Comparison of ENCODE assay signal across 16 cellular contexts in the genomic region with DNA sequence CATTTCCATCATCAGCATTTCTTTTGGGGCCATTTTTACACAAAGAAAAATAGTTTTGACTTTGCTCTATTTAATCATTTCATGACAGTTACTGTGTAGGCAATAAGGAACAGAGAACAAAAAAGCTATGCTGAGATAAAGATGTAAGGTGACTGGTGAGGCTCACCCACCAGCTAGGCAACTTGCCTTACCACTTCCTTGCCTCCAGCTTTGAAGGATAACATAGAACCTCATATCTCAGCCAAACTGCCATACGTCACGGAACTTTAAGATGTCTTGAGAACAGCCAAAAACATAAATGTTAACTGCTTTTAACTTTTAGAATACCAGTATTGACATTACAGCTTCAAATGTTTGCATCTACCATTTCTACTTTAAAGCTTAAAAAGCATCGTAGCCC. TPM values are rescaled to one million over a fixed set of nuclear protein-coding genes. Genes with fewer than 3 reads are reported as not detected.
A peak's percentile ranks its signal among the peaks of the same experiment; 100 is the strongest.
DNase-seq lines count a peak whose midpoint lies in the region; ATAC-seq and TF ChIP-seq lines count a peak whose summit lies in the region.
"Had no signal": no experiment of that assay in that cellular context is flagged by ENCODE, and none has a peak within 500 bp of the region (broad histone marks: within the 10 kb centered on the region; RNA-seq: fewer than 3 reads in every experiment).

No MANE protein-coding gene starts in this region.

- DNase-seq in activated CD8-positive, alpha-beta memory T cell treated with anti-CD3 and anti-CD28 coated beads, Interleukin-2, amount 10 ng/mL, durations not matched to agents 7 days and 5 days: no peak
- no peak for DNase-seq in activated CD8-positive, alpha-beta memory T cell treated with anti-CD3 and anti-CD28 coated beads for 24 hours
- peak; percentile 66 for DNase-seq in T follicular helper cell (ENCODE audit: low read depth)
- peak; percentile 5 for DNase-seq in activated effector memory CD4-positive, alpha-beta T cell treated with Interleukin-2 at 50 U/mL for 16 hours
- DNase-seq in naive thymus-derived CD8-positive, alpha-beta T cell: peak; percentile 30 to 94 (median 74)
- no peak for DNase-seq in body of pancreas
- DNase-seq in left colon: no peak
- DNase-seq: endodermal cell, foreskin fibroblast, H7, right lobe of liver, thyroid gland had no signal

- no peak overlapping the region for H3K4me3 ChIP-seq in body of pancreas
- H3K4me3 ChIP-seq: right lobe of liver, SJSA1, thyroid gland had no signal

- H3K4me1 Mint-ChIP-seq in activated CD8-positive, alpha-beta memory T cell treated with anti-CD3 and anti-CD28 coated beads, Interleukin-2, amount 10 ng/mL, durations not matched to agents 7 days and 5 days: peaks cover 17% of the 10 kb centered on the region
- peaks cover 38 to 89% (median 82%) of the 10 kb centered on the region in 4 donors for H3K4me1 Mint-ChIP-seq in naive thymus-derived CD8-positive, alpha-beta T cell

- intact Hi-C loops in body of pancreas (cut with DNase I): loop anchor here (10.0 kb wide), 1 partner anchor 125 kb away; no protein-coding TSS in a partner anchor
- intact Hi-C loops in left colon (cut with DNase I, micrococcal nuclease): loop anchor here in 1 of 2 donors (10.0 kb wide), 1 partner anchor 295 kb away; a partner anchor contains a TSS

- CTCF ChIA-PET in activated CD8-positive, alpha-beta memory T cell treated with anti-CD3 and anti-CD28 coated beads, Interleukin-2, amount 10 ng/mL, durations not matched to agents 7 days and 5 days (lab: Charles Lee): interaction anchor here (2.5 kb wide), 1 partner anchor 10 kb away, joined by 13 read pairs; no protein-coding TSS in a partner anchor

- no peaks in the 10 kb centered on the region for H3K9me3 ChIP-seq in body of pancreas
- H3K9me3 ChIP-seq: right lobe of liver, SJSA1, thyroid gland had no signal

- H3K36me3 Mint-ChIP-seq in activated CD8-positive, alpha-beta memory T cell treated with anti-CD3 and anti-CD28 coated beads, Interleukin-2, amount 10 ng/mL, durations not matched to agents 7 days and 5 days: no peaks in the 10 kb centered on the region
- H3K36me3 Mint-ChIP-seq in naive thymus-derived CD8-positive, alpha-beta T cell: peaks cover 0 to 7% (median 6%) of the 10 kb centered on the region in 3 donors

- ATAC-seq in activated CD8-positive, alpha-beta memory T cell treated with anti-CD3 and anti-CD28 coated beads, Interleukin-2, amount 10 ng/mL, durations not matched to agents 7 days and 5 days: peak; percentile 57
- ATAC-seq in naive thymus-derived CD8-positive, alpha-beta T cell: peak; percentile 88 to 97
- no peak for ATAC-seq in GM19328 (IDR thresholded peaks at IDR 0.05; ENCODE audit: unreplicated experiment)
- ATAC-seq in body of pancreas: no peak
- no peak for ATAC-seq in left colon

- no peak for TF ChIP-seq POLR2A in body of pancreas (IDR thresholded peaks at IDR 0.05)

- H3K27ac ChIP-seq in body of pancreas: no peak overlapping the region
- H3K27ac ChIP-seq: HL-60, right lobe of liver, SJSA1, thyroid gland had no signal

- no peak overlapping the region for H3K27ac Mint-ChIP-seq in activated CD8-positive, alpha-beta memory T cell treated with anti-CD3 and anti-CD28 coated beads, Interleukin-2, amount 10 ng/mL, durations not matched to agents 7 days and 5 days
- H3K27ac Mint-ChIP-seq in naive thymus-derived CD8-positive, alpha-beta T cell: peak overlapping the region; percentile 94 to 98 (median 98)
- H3K27ac Mint-ChIP-seq: endodermal cell had no signal

- no peaks in the 10 kb centered on the region for H3K27me3 ChIP-seq in body of pancreas
- H3K27me3 ChIP-seq: right lobe of liver, SJSA1, thyroid gland had no signal

- no peaks in the 10 kb centered on the region for H3K36me3 ChIP-seq in body of pancreas (replicated peaks in 1 of 2; ENCODE audit: insufficient read depth in 1 of 2, low read depth in 2 of 2)
- H3K36me3 ChIP-seq: right lobe of liver, SJSA1, thyroid gland had no signal

- H3K4me1 ChIP-seq in body of pancreas: no peaks in the 10 kb centered on the region
- H3K4me1 ChIP-seq: right lobe of liver, thyroid gland had no signal

- no peaks in the 10 kb centered on the region for H3K9me3 Mint-ChIP-seq in activated CD8-positive, alpha-beta memory T cell treated with anti-CD3 and anti-CD28 coated beads, Interleukin-2, amount 10 ng/mL, durations not matched to agents 7 days and 5 days (ENCODE audit: low read depth)
- H3K9me3 Mint-ChIP-seq in naive thymus-derived CD8-positive, alpha-beta T cell: peaks cover 0 to 4% (median 0%) of the 10 kb centered on the region in 9 donors
- H3K9me3 Mint-ChIP-seq: endodermal cell, neural crest cell had no signal

- POLR2A ChIA-PET in naive thymus-derived CD8-positive, alpha-beta T cell (lab: Charles Lee): interaction anchor here (0.5 to 4.1 kb wide), 9 partner anchors 10 to 187 kb away, joined by 3 to 37 read pairs (median 6); a partner anchor contains a TSS

- peaks cover 18% of the 10 kb centered on the region for H3K27me3 Mint-ChIP-seq in activated CD8-positive, alpha-beta memory T cell treated with anti-CD3 and anti-CD28 coated beads, Interleukin-2, amount 10 ng/mL, durations not matched to agents 7 days and 5 days
- H3K27me3 Mint-ChIP-seq in naive thymus-derived CD8-positive, alpha-beta T cell: peaks cover 0 to 5% (median 0%) of the 10 kb centered on the region in 5 donors

- 69 to 89% methylated on average over 3 of the region's 3 CpGs for WGBS in body of pancreas, 2 donors

- H3K4me3 Mint-ChIP-seq in activated CD8-positive, alpha-beta memory T cell treated with anti-CD3 and anti-CD28 coated beads, Interleukin-2, amount 10 ng/mL, durations not matched to agents 7 days and 5 days: no peak overlapping the region
- H3K4me3 Mint-ChIP-seq in naive thymus-derived CD8-positive, alpha-beta T cell: peak overlapping the region; percentile 34 to 82 (median 69)
- H3K4me3 Mint-ChIP-seq: endodermal cell, neural crest cell had no signal

- TF ChIP-seq CTCF in body of pancreas (IDR thresholded peaks at IDR 0.05): no peak

RNA-seq across cellular contexts. Expression of a gene that starts 7.5 kb away (rescaled TPM):
- total RNA-seq in activated CD8-positive, alpha-beta memory T cell treated with anti-CD3 and anti-CD28 coated beads, Interleukin-2, amount 10 ng/mL, durations not matched to agents 7 days and 5 days: under 1 TPM; 0.07 to 0.41 TPM
- total RNA-seq in naive thymus-derived CD8-positive, alpha-beta T cell: 10 to 100 TPM; 22.5 to 23.5 TPM
- 1 to 10 TPM; 2.3 to 2.7 (median 2.6) TPM for polyA plus RNA-seq in naive thymus-derived CD8-positive, alpha-beta T cell
- total RNA-seq in body of pancreas (1 to 10 TPM; 3.3 to 4.2 TPM), left colon (1 to 10 TPM in 1 of 2 donors, under 1 TPM in 1; 0.79 to 3.1 TPM)

Comparison
In these comparisons a context has a peak if more than half of its experiments do, and no peak if none do; other contexts are left out.
1. ATAC-seq: peak in activated CD8-positive, alpha-beta memory T cell treated with anti-CD3 and anti-CD28 coated beads, Interleukin-2, amount 10 ng/mL, durations not matched to agents 7 days and 5 days (single experiment) and naive thymus-derived CD8-positive, alpha-beta T cell (2 of 2); none in GM19328 (single experiment), body of pancreas (single experiment) and left colon (single experiment).
2. DNase-seq: peak in T follicular helper cell (single experiment), activated effector memory CD4-positive, alpha-beta T cell treated with Interleukin-2 at 50 U/mL for 16 hours (single experiment) and naive thymus-derived CD8-positive, alpha-beta T cell (10 of 10); none in activated CD8-positive, alpha-beta memory T cell treated with anti-CD3 and anti-CD28 coated beads, Interleukin-2, amount 10 ng/mL, durations not matched to agents 7 days and 5 days (single experiment), activated CD8-positive, alpha-beta memory T cell treated with anti-CD3 and anti-CD28 coated beads for 24 hours (single experiment), body of pancreas (0 of 4) and left colon (0 of 2).
3. RNA of a gene that starts 7.5 kb away (total RNA-seq): 22.5 to 23.5 TPM in naive thymus-derived CD8-positive, alpha-beta T cell; 3.3 to 4.2 TPM in body of pancreas, 0.79 to 3.1 TPM in left colon and 0.07 to 0.41 TPM in activated CD8-positive, alpha-beta memory T cell treated with anti-CD3 and anti-CD28 coated beads, Interleukin-2, amount 10 ng/mL, durations not matched to agents 7 days and 5 days; every median in the first group is over 4 times any median in the second.